26 cellular contexts compared by ENCODE assay signal in genomic region chr2:241514545-241514944, GRCh38. TPM values are rescaled to one million over a fixed set of nuclear protein-coding genes. Genes with fewer than 3 reads are reported as not detected.
DNase-seq lines count a peak whose midpoint lies in the region; ATAC-seq and TF ChIP-seq lines count a peak whose summit lies in the region.
"Had no signal": no experiment of that assay in that cellular context is flagged by ENCODE, and none has a peak within 500 bp of the region (broad histone marks: within the 10 kb centered on the region; RNA-seq: fewer than 3 reads in every experiment).

No MANE protein-coding gene starts in this region.

- peak overlapping the region; percentile 35 to 62 for H3K27ac Mint-ChIP-seq in stimulated activated naive CD8-positive, alpha-beta T cell treated with anti-CD3 and anti-CD28 coated beads, Interleukin-15, amount 100 ng/mL, for 72 hours
- H3K27ac Mint-ChIP-seq: stimulated activated naive CD8-positive, alpha-beta T cell treated with anti-CD3 and anti-CD28 coated beads, Interleukin-15, Interleukin-2, amounts not matched to agents 100 ng/mL and 50 ng/mL, for 24 hours had no signal

- H3K4me1 ChIP-seq in foreskin keratinocyte = no peaks in the 10 kb centered on the region

- no peak overlapping the region for H3K4me3 Mint-ChIP-seq in stimulated activated naive CD8-positive, alpha-beta T cell treated with anti-CD3 and anti-CD28 coated beads, Interleukin-15, amount 100 ng/mL, for 72 hours
- H3K4me3 Mint-ChIP-seq: activated CD8-positive, alpha-beta memory T cell treated with anti-CD3 and anti-CD28 coated beads, Interleukin-2, amount 10 ng/mL, durations not matched to agents 7 days and 5 days; activated T-helper 1 cell treated with anti-CD3 and anti-CD28 coated beads, Interleukin-12 subunit alpha, Interleukin-12 subunit beta, Interleukin-2, Interleukin-4 antibody, amounts not matched to agents 30 ng/mL and 10 ng/mL and 1 ng/mL, durations not matched to agents 14 hours and 24 hours and 36 hours; stimulated activated naive CD8-positive, alpha-beta T cell treated with anti-CD3 and anti-CD28 coated beads, Interleukin-15, Interleukin-2, amounts not matched to agents 100 ng/mL and 50 ng/mL, for 24 hours had no signal

- peaks cover 13 to 17% of the 10 kb centered on the region in 2 donors for H3K9me3 Mint-ChIP-seq in stimulated activated naive CD8-positive, alpha-beta T cell treated with anti-CD3 and anti-CD28 coated beads, Interleukin-15, amount 100 ng/mL, for 72 hours

- no peak for DNase-seq in stimulated activated naive CD8-positive, alpha-beta T cell treated with anti-CD3 and anti-CD28 coated beads, Interleukin-15, amount 100 ng/mL, for 72 hours
- DNase-seq in stimulated activated naive CD8-positive, alpha-beta T cell treated with anti-CD3 and anti-CD28 coated beads, Interleukin-15, Interleukin-2, amounts not matched to agents 100 U/mL and 50 U/mL, for 24 hours = no peak
- peak; percentile 60 for DNase-seq in RKO (ENCODE audit: low spot score)
- no peak for DNase-seq in foreskin keratinocyte
- no peak for DNase-seq in SW480 (ENCODE audit: low spot score)
- DNase-seq in foreskin melanocyte = no peak
- DNase-seq in DMS79 treated with DMSO at 0.1 percent for 48 hours (lab: John Stamatoyannopoulos, UW) = no peak
- no peak for DNase-seq in GOT3 (lab: John Stamatoyannopoulos, UW)
- DNase-seq: activated CD8-positive, alpha-beta memory T cell treated with anti-CD3 and anti-CD28 coated beads, Interleukin-2, amount 10 ng/mL, durations not matched to agents 7 days and 5 days; activated naive CD4-positive, alpha-beta T cell treated with anti-CD3 and anti-CD28 coated beads, Interleukin-2, amount 50 U/mL, for 16 hours; anterior cingulate cortex; effector CD8-positive, alpha-beta T cell; erythroblast; GF-D8; Kasumi-1; left ventricle myocardium inferior; NCI-H1694; nucleus accumbens; psoas muscle; tibial artery had no signal

- peaks cover 2% of the 10 kb centered on the region for H3K27me3 Mint-ChIP-seq in stimulated activated naive CD8-positive, alpha-beta T cell treated with anti-CD3 and anti-CD28 coated beads, Interleukin-15, amount 100 ng/mL, for 72 hours

- TF ChIP-seq CTCF in foreskin keratinocyte (conservative IDR thresholded peaks at IDR 0.05) = no peak

- H3K27me3 ChIP-seq in foreskin keratinocyte = no peaks in the 10 kb centered on the region
- H3K27me3 ChIP-seq: hepatocyte had no signal

- no peak for ATAC-seq in stimulated activated naive CD8-positive, alpha-beta T cell treated with anti-CD3 and anti-CD28 coated beads, Interleukin-15, amount 100 ng/mL, for 72 hours
- no peak for ATAC-seq in stimulated activated naive CD8-positive, alpha-beta T cell treated with anti-CD3 and anti-CD28 coated beads, Interleukin-15, Interleukin-2, amounts not matched to agents 100 U/mL and 50 U/mL, for 24 hours
- ATAC-seq in foreskin keratinocyte = peak; percentile 12
- ATAC-seq: gastroesophageal sphincter, HCT116, SK-N-SH treated with all-trans-retinoic acid at 6 μM for 48 hours had no signal

- no peak overlapping the region for H3K27ac ChIP-seq in foreskin keratinocyte
- H3K27ac ChIP-seq: gastroesophageal sphincter, hepatocyte, left ventricle myocardium inferior, psoas muscle, tibial artery had no signal

- peaks cover 27% of the 10 kb centered on the region for H3K4me1 Mint-ChIP-seq in stimulated activated naive CD8-positive, alpha-beta T cell treated with anti-CD3 and anti-CD28 coated beads, Interleukin-15, amount 100 ng/mL, for 72 hours

RNA-seq across cellular contexts. Expression of gene STK25, which starts 6.2 kb away (rescaled TPM):
- total RNA-seq in foreskin keratinocyte = 154 and 173 TPM in 2 replicates
- polyA plus RNA-seq in foreskin keratinocyte = 140 and 158 TPM in 2 replicates

RNA-seq across cellular contexts. Expression of gene BOK, which starts 44.0 kb away (rescaled TPM):
- 36.9 and 46.1 TPM in 2 replicates for total RNA-seq in foreskin keratinocyte
- polyA plus RNA-seq in foreskin keratinocyte = 43.1 and 56.5 TPM in 2 replicates
- total RNA-seq: activated CD8-positive, alpha-beta memory T cell treated with anti-CD3 and anti-CD28 coated beads, Interleukin-2, amount 10 ng/mL, durations not matched to agents 7 days and 5 days; activated T-helper 1 cell treated with anti-CD3 and anti-CD28 coated beads, Interleukin-12 subunit alpha, Interleukin-12 subunit beta, Interleukin-2, Interleukin-4 antibody, amounts not matched to agents 30 ng/mL and 10 ng/mL and 1 ng/mL, durations not matched to agents 14 hours and 24 hours and 36 hours had no signal
